In the genomic region with DNA sequence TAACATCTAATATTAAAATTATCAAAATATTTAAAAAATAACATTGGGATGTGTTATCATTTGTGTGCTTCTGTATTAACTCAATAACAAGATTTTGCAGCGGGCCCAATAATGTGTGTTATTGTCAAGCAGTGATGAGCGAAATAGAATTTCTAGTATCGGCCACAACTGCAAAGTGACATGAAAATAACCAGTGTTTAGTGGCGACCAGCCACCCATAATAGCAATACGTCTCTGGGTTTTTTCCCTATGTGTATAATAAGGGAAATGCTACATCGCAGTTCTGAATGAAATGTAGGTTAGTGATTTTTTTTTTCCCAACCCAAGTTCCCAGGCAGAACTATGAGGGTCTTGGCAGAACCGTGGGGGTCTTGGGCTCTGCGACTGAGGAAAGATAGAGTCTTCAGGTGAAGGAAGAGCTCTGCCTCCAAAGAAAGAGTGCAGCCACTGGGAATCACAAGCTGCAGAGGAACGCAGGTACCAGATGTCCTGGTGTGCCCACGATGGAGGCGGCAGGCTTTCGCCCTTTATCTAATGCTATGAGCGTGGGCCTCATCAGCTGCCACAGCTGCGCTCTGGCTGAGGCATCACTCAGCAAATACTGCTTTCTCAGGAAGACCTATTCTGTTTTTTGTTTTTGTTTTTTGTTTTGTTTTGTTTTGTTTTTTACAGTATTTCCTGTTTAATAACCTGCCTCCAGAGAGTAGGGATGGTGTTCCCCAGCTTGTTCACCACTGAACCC, we compare ENCODE assay signal across 13 cellular contexts.
DNase-seq lines count a peak whose midpoint lies in the region; ATAC-seq, FAIRE-seq and TF ChIP-seq lines count a peak whose summit lies in the region.
"Had no signal": no experiment of that assay in that cellular context is flagged by ENCODE, and none has a peak within 500 bp of the region (broad histone marks: within the 10 kb centered on the region; RNA-seq: fewer than 3 reads in every experiment).

No MANE protein-coding gene starts in this region.

- H3K27ac Mint-ChIP-seq in naive thymus-derived CD4-positive, alpha-beta T cell, result no peak overlapping the region
- H3K27ac Mint-ChIP-seq: stimulated activated memory B cell treated with anti-CD40 and anti-IgM and Interleukin-4, amounts not matched to agents 10 μg/mL and 1 μg/mL and 100 μg/mL, for 72 hours had no signal

- H3K27ac ChIP-seq in right cardiac atrium (ENCODE audit: low read length), result no peak overlapping the region
- no peak overlapping the region for H3K27ac ChIP-seq in endothelial cell of umbilical vein (ENCODE audit: insufficient read depth, low read depth, low read length)
- peak overlapping the region in 1 of 2 donors; percentile 59 for H3K27ac ChIP-seq in ovary
- no peak overlapping the region for H3K27ac ChIP-seq in naive thymus-derived CD4-positive, alpha-beta T cell (ENCODE audit: low read depth, low read length)
- H3K27ac ChIP-seq: WERI-Rb-1 had no signal

- no peaks in the 10 kb centered on the region for H3K9me1 ChIP-seq in endothelial cell of umbilical vein (replicated peaks; ENCODE audit: control insufficient read depth, extremely low read depth, insufficient read depth, low read length)

- H4K20me1 ChIP-seq in endothelial cell of umbilical vein (replicated peaks; ENCODE audit: control insufficient read depth, extremely low read depth, insufficient read depth, low read length), result no peaks in the 10 kb centered on the region

- peak overlapping the region; percentile 60 for H3K4me3 ChIP-seq in right cardiac atrium (ENCODE audit: low read length)
- no peak overlapping the region for H3K4me3 ChIP-seq in endothelial cell of umbilical vein (replicated peaks in 1 of 3; ENCODE audit: insufficient read depth in 1 of 3, low read depth in 1 of 3, low read length in 3 of 3)
- peak overlapping the region; percentile 41 for H3K4me3 ChIP-seq in ovary
- no peak overlapping the region for H3K4me3 ChIP-seq in naive thymus-derived CD4-positive, alpha-beta T cell (ENCODE audit: low read length)

- ATAC-seq in right cardiac atrium, result no peak
- no peak for ATAC-seq in Right ventricle myocardium inferior
- no peak for ATAC-seq in HG02610 (IDR thresholded peaks at IDR 0.05; ENCODE audit: unreplicated experiment)
- ATAC-seq in naive thymus-derived CD4-positive, alpha-beta T cell, result no peak
- ATAC-seq in HG03460 (IDR thresholded peaks at IDR 0.05; ENCODE audit: unreplicated experiment), result no peak
- ATAC-seq: esophagus mucosa; stimulated activated memory B cell treated with anti-CD40 and anti-IgM and Interleukin-4, amounts not matched to agents 10 μg/mL and 1 μg/mL and 100 μg/mL, for 72 hours had no signal

- no peak overlapping the region for H3K4me2 ChIP-seq in endothelial cell of umbilical vein (ENCODE audit: insufficient read depth, low read length)

- H2AFZ ChIP-seq in endothelial cell of umbilical vein (ENCODE audit: low read depth, low read length), result no peak overlapping the region

- no peaks in the 10 kb centered on the region for H3K27me3 ChIP-seq in right cardiac atrium (ENCODE audit: control insufficient read depth, insufficient read depth)
- no peaks in the 10 kb centered on the region for H3K27me3 ChIP-seq in endothelial cell of umbilical vein (ENCODE audit: control insufficient read depth in 2 of 2, insufficient read depth in 2 of 2, low read length in 2 of 2)
- no peaks in the 10 kb centered on the region for H3K27me3 ChIP-seq in ovary
- H3K27me3 ChIP-seq in naive thymus-derived CD4-positive, alpha-beta T cell (ENCODE audit: control insufficient read depth in 2 of 2, insufficient read depth in 2 of 2, low read length in 2 of 2), result no peaks in the 10 kb centered on the region

- H3K4me1 ChIP-seq in right cardiac atrium (ENCODE audit: control insufficient read depth, insufficient read depth, low read length) (no peaks in the 10 kb centered on the region), endothelial cell of umbilical vein (ENCODE audit: control insufficient read depth, extremely low read depth, insufficient read depth, low read length) (no peaks in the 10 kb centered on the region), ovary (ENCODE audit: insufficient read depth) (peaks cover 2% of the 10 kb centered on the region)
- peaks cover 5 to 6% of the 10 kb centered on the region in 2 donors for H3K4me1 ChIP-seq in naive thymus-derived CD4-positive, alpha-beta T cell (ENCODE audit: control insufficient read depth in 2 of 2, insufficient read depth in 2 of 2, low read length in 2 of 2)

- H3K36me3 ChIP-seq in endothelial cell of umbilical vein (ENCODE audit: control insufficient read depth in 2 of 2, extremely low read depth in 1 of 2, insufficient read depth in 2 of 2, low read length in 2 of 2), result no peaks in the 10 kb centered on the region
- H3K36me3 ChIP-seq in ovary, result no peaks in the 10 kb centered on the region
- no peaks in the 10 kb centered on the region for H3K36me3 ChIP-seq in naive thymus-derived CD4-positive, alpha-beta T cell (ENCODE audit: control insufficient read depth in 2 of 3, insufficient read depth in 3 of 3, low read length in 3 of 3)
- H3K36me3 ChIP-seq: WERI-Rb-1 had no signal

- intact Hi-C loops in right cardiac atrium (cut with DNase I) (loop anchor here in 1 of 4 donors (10.0 kb wide), 1 partner anchor 800 kb away; no protein-coding TSS in a partner anchor), Right ventricle myocardium inferior (cut with DNase I) (no loop called here), endothelial cell of umbilical vein (cut with micrococcal nuclease) (no loop called here), ovary (cut with DNase I) (no loop called here)
- intact Hi-C loops in naive thymus-derived CD4-positive, alpha-beta T cell (cut with micrococcal nuclease), result loop anchor here in 1 of 2 donors (5.0 to 10.0 kb wide), 2 partner anchors 353 to 680 kb away; a partner anchor contains a TSS

- WGBS in right cardiac atrium, result 73% methylated on average over 14 of the region's 14 CpGs
- 41 to 52% (median 51%) methylated on average over 14 of the region's 14 CpGs for WGBS in ovary, 3 donors

- POLR2A ChIA-PET in endothelial cell of umbilical vein (lab: Charles Lee), result no interaction called here
- POLR2A ChIA-PET in naive thymus-derived CD4-positive, alpha-beta T cell (lab: Charles Lee), result no interaction called here

- no peak for TF ChIP-seq EP300 in ovary (IDR thresholded peaks at IDR 0.05)

- H3K4me3 Mint-ChIP-seq in naive thymus-derived CD4-positive, alpha-beta T cell, result peak overlapping the region in 2 of 10 donors; percentile 3 to 47

- TF ChIP-seq CTCF in endothelial cell of umbilical vein (IDR thresholded peaks at IDR 0.05; ENCODE audit: extremely low read depth in 1 of 2, insufficient read depth in 1 of 2, low read depth in 1 of 2, low read length in 2 of 2) (no peak), ovary (IDR thresholded peaks at IDR 0.05) (no peak)

- H3K27me3 Mint-ChIP-seq in naive thymus-derived CD4-positive, alpha-beta T cell, result peaks cover 44 to 56% (median 50%) of the 10 kb centered on the region in 5 donors

- peaks cover 0 to 22% (median 5%) of the 10 kb centered on the region in 11 donors for H3K9me3 Mint-ChIP-seq in naive thymus-derived CD4-positive, alpha-beta T cell
- H3K9me3 Mint-ChIP-seq: stimulated activated memory B cell treated with anti-CD40 and anti-IgM and Interleukin-4, amounts not matched to agents 10 μg/mL and 1 μg/mL and 100 μg/mL, for 72 hours had no signal

- CTCF ChIA-PET in endothelial cell of umbilical vein (lab: Charles Lee), result interaction anchor here (0.6 to 1.1 kb wide), 3 partner anchors 12 to 25 kb away, joined by 3 to 5 read pairs (median 3); no protein-coding TSS in a partner anchor
- CTCF ChIA-PET in naive thymus-derived CD4-positive, alpha-beta T cell (lab: Charles Lee), result no interaction called here

- no TSS peak for BruUV-seq in endothelial cell of umbilical vein (replicated peaks; lab: Mats Ljungman, UMichigan)

- DNase-seq in right cardiac atrium (no peak), Right ventricle myocardium inferior (ENCODE audit: missing footprints) (no peak), endothelial cell of umbilical vein (ENCODE audit: low read depth, low spot score) (no peak), ovary (no peak), COR-L47 (lab: John Stamatoyannopoulos, UW) (no peak)
- DNase-seq in naive thymus-derived CD4-positive, alpha-beta T cell, result no peak
- DNase-seq: cortex of kidney, small intestine, WERI-Rb-1 had no signal

- FAIRE-seq in endothelial cell of umbilical vein (lab: Jason Lieb, UNC), result peak; percentile 67
- FAIRE-seq: small intestine had no signal

- H3K4me1 Mint-ChIP-seq in naive thymus-derived CD4-positive, alpha-beta T cell, result peaks cover 0 to 6% (median 3%) of the 10 kb centered on the region in 7 donors

- dilution Hi-C loops in endothelial cell of umbilical vein (cut with MboI; ENCODE audit: extremely low pct_ligation_motif_present, low sequenced_read_pairs), result no loop called here

- H3K79me2 ChIP-seq in endothelial cell of umbilical vein (ENCODE audit: control insufficient read depth, insufficient read depth, low read length), result no peaks in the 10 kb centered on the region

- H3K9ac ChIP-seq in endothelial cell of umbilical vein (replicated peaks; ENCODE audit: extremely low read depth, insufficient read depth, low read length), result no peak overlapping the region

- H3K9me3 ChIP-seq in right cardiac atrium (ENCODE audit: control insufficient read depth, low read length) (no peaks in the 10 kb centered on the region), endothelial cell of umbilical vein (replicated peaks; ENCODE audit: control insufficient read depth, insufficient read depth, low read length) (no peaks in the 10 kb centered on the region), ovary (no peaks in the 10 kb centered on the region)
- peaks cover 0 to 5% (median 0%) of the 10 kb centered on the region in 3 experiments for H3K9me3 ChIP-seq in naive thymus-derived CD4-positive, alpha-beta T cell (ENCODE audit: control insufficient read depth in 2 of 3, low read length in 3 of 3)

- TF ChIP-seq POLR2A in endothelial cell of umbilical vein (IDR thresholded peaks at IDR 0.05; ENCODE audit: low read depth, low read length), result no peak
- TF ChIP-seq POLR2A in ovary (IDR thresholded peaks at IDR 0.05), result no peak

- H3K36me3 Mint-ChIP-seq in naive thymus-derived CD4-positive, alpha-beta T cell, result peaks cover 0 to 7% (median 4%) of the 10 kb centered on the region in 5 donors
- H3K36me3 Mint-ChIP-seq: stimulated activated memory B cell treated with anti-CD40 and anti-IgM and Interleukin-4, amounts not matched to agents 10 μg/mL and 1 μg/mL and 100 μg/mL, for 72 hours had no signal

TF ChIP-seq in endothelial cell of umbilical vein, 7 proteins besides CTCF, POLR2A, EP300 and RAD21 (continues in another document):
- TF ChIP-seq, protein P1, sequence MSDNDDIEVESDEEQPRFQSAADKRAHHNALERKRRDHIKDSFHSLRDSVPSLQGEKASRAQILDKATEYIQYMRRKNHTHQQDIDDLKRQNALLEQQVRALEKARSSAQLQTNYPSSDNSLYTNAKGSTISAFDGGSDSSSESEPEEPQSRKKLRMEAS (IDR thresholded peaks at IDR 0.05; ENCODE audit: insufficient read depth, insufficient read length), result no peak
- TF ChIP-seq MYC (IDR thresholded peaks at IDR 0.05; ENCODE audit: low read depth, low read length) (no peak), GATA2 (IDR thresholded peaks at IDR 0.05; ENCODE audit: insufficient read depth, insufficient read length, low read depth, low read length) (no peak), EZH2 (IDR thresholded peaks at IDR 0.05; ENCODE audit: borderline replicate concordance, low read depth, low read length, severe bottlenecking) (no peak), JUN (IDR thresholded peaks at IDR 0.05; ENCODE audit: borderline replicate concordance, insufficient read depth, insufficient read length, low read depth) (no peak)

Comparison
In these comparisons a context has a peak if more than half of its experiments do, and no peak if none do; other contexts are left out.
1. H3K4me3 ChIP-seq: peak in right cardiac atrium (single experiment) and ovary (single experiment); none in endothelial cell of umbilical vein (0 of 3) and naive thymus-derived CD4-positive, alpha-beta T cell (single experiment).